11 cellular contexts compared by ENCODE assay signal in genomic region chr18:3046216-3046808, GRCh38. TPM values are rescaled to one million over a fixed set of nuclear protein-coding genes. Genes with fewer than 3 reads are reported as not detected.
DNase-seq lines count a peak whose midpoint lies in the region; ATAC-seq and TF ChIP-seq lines count a peak whose summit lies in the region.
"Had no signal": no experiment of that assay in that cellular context is flagged by ENCODE, and none has a peak within 500 bp of the region (broad histone marks: within the 10 kb centered on the region; RNA-seq: fewer than 3 reads in every experiment).

No MANE protein-coding gene starts in this region.

- no peaks in the 10 kb centered on the region for H3K27me3 Mint-ChIP-seq in T-helper 17 cell
- H3K27me3 Mint-ChIP-seq in nephron progenitor cell (ENCODE audit: low read depth, poor library complexity), result peaks cover 3% of the 10 kb centered on the region

- no peaks in the 10 kb centered on the region for H3K9me3 Mint-ChIP-seq in nephron progenitor cell

- no peak for TF ChIP-seq CTCF in GM13977 (IDR thresholded peaks at IDR 0.05; ENCODE audit: extremely low read depth, insufficient read depth, missing control alignments)
- no peak for TF ChIP-seq CTCF in nephron progenitor cell (IDR thresholded peaks at IDR 0.05)

- H3K4me3 Mint-ChIP-seq in T-helper 17 cell (no peak overlapping the region), nephron progenitor cell (no peak overlapping the region)

- H3K4me1 Mint-ChIP-seq in T-helper 17 cell (peaks cover 8% of the 10 kb centered on the region), nephron progenitor cell (peaks cover 28% of the 10 kb centered on the region)

- H3K9me3 ChIP-seq in T-helper 17 cell (ENCODE audit: control insufficient read depth, low read length, poor library complexity, severe bottlenecking), result no peaks in the 10 kb centered on the region
- H3K9me3 ChIP-seq: body of pancreas had no signal

- peak overlapping the region; percentile 53 for H3K27ac Mint-ChIP-seq in T-helper 17 cell
- peak overlapping the region; percentile 68 for H3K27ac Mint-ChIP-seq in nephron progenitor cell

- H3K36me3 Mint-ChIP-seq in T-helper 17 cell (ENCODE audit: low read depth) (peaks cover 2% of the 10 kb centered on the region), nephron progenitor cell (ENCODE audit: low read depth) (no peaks in the 10 kb centered on the region)

- in situ Hi-C loops in GM13977 (cut with MboI; ENCODE audit: low pct_unique_long_range_greater_than_20kb, low sequenced_read_pairs, unreplicated experiment), result no loop called here

- ATAC-seq in GM18907 (IDR thresholded peaks at IDR 0.05; ENCODE audit: unreplicated experiment) (peak; percentile 72), T-helper 17 cell (no peak), GM19328 (IDR thresholded peaks at IDR 0.05; ENCODE audit: unreplicated experiment) (no peak), HG02973 (IDR thresholded peaks at IDR 0.05; ENCODE audit: unreplicated experiment) (no peak)
- ATAC-seq: sciatic nerve had no signal

- peak; percentile 49 for DNase-seq in GM13977 (ENCODE audit: low spot score)
- no peak for DNase-seq in T-helper 17 cell
- DNase-seq in nephron progenitor cell, result no peak
- no peak for DNase-seq in germinal center (ENCODE audit: low spot score)
- DNase-seq: body of pancreas, GF-D8, NCI-H2107 had no signal

RNA-seq across cellular contexts. Expression of gene LPIN2, which starts 33.4 kb away (rescaled TPM):
- total RNA-seq in T-helper 17 cell, result 10 to 100 TPM; 75.8 to 84.8 TPM
